Comparison of ENCODE assay signal across 1 cellular context in the genomic region with DNA sequence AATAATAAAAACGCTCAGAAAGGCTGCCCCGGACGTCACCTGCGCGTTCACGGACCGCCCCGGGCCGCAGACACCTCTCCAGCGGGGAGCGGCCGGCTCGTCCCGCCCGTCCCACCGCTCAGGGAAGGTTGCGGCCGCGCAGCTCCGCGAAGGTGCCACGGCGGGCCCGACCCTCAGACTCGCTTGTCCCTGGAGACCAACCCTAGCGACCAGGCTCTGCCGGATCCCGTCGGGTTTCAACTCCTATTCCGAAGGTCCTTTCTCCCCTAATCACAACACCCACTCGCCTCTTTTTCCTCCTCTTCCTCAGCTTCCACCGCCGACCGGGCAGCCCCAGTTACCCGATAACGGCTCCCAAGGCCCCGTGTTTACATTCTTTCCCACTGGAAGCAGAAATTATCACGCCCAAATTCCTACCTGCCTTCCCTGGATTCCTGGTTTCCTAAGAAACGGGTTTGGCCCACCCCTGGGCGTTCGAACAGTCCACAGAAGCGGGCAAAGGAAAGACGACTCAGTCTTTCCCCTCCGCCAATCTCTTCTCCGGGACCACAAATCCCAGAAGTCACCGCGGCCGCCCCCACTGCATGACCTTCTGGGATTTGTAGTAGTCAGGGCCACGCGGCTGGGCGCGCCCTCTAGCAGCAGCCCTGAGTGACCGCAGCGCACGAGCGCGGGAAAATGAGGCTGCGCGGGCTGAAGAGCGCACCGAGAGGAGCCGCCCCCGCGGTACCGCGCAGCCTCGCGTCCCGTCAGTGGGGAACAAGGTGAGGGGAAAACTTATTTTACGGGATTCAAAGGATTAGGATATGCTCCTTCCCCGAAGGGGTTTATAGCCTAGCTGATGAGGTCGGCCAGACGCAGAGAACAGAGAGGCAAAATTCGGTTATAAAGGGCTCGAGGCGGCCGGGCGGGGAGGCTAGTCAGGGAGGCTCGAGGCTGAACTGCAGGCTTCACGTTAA.
TF ChIP-seq lines count a peak whose summit lies in the region.

A gene with protein sequence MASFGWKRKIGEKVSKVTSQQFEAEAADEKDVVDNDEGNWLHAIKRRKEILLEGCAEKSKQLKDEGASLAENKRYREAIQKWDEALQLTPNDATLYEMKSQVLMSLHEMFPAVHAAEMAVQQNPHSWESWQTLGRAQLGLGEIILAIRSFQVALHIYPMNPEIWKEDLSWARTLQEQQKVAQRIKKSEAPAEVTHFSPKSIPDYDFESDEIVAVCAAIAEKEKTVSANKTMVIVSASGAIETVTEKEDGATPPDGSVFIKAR (minus strand): TSS at position 555 of the 959 bp plus-strand sequence. CDS start 8,943 bp downstream, outside the sequence.

TF ChIP-seq in K562, 482 proteins besides CTCF, POLR2A, EP300 and RAD21 (continued from another document and continues in another):
- TF ChIP-seq, protein P1, sequence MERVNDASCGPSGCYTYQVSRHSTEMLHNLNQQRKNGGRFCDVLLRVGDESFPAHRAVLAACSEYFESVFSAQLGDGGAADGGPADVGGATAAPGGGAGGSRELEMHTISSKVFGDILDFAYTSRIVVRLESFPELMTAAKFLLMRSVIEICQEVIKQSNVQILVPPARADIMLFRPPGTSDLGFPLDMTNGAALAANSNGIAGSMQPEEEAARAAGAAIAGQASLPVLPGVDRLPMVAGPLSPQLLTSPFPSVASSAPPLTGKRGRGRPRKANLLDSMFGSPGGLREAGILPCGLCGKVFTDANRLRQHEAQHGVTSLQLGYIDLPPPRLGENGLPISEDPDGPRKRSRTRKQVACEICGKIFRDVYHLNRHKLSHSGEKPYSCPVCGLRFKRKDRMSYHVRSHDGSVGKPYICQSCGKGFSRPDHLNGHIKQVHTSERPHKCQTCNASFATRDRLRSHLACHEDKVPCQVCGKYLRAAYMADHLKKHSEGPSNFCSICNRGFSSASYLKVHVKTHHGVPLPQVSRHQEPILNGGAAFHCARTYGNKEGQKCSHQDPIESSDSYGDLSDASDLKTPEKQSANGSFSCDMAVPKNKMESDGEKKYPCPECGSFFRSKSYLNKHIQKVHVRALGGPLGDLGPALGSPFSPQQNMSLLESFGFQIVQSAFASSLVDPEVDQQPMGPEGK (CRISPR knock-in tag; IDR thresholded peaks at IDR 0.05; ENCODE audit: borderline replicate concordance), result no peak
- TF ChIP-seq RB1 (IDR thresholded peaks at IDR 0.05; ENCODE audit: low read depth) (peak; percentile 100), SMAD4 (CRISPR knock-in tag; conservative IDR thresholded peaks at IDR 0.05) (peak; percentile 69), TCF7 (IDR thresholded peaks at IDR 0.05; ENCODE audit: borderline replicate concordance) (no peak), HDGF (IDR thresholded peaks at IDR 0.05) (peak; percentile 23; the same call in 1 of the 2 replicates), HDAC8 (tag; IDR thresholded peaks at IDR 0.05) (no peak), CBX1 (IDR thresholded peaks at IDR 0.05; ENCODE audit: low read depth) (peak; percentile 91), IFI16 (CRISPR knock-in tag; IDR thresholded peaks at IDR 0.05) (no peak), ZNF551 (CRISPR knock-in tag; IDR thresholded peaks at IDR 0.05) (no peak), ZFX (CRISPR knock-in tag; IDR thresholded peaks at IDR 0.05) (peak; percentile 87), ZNF140 (CRISPR knock-in tag; IDR thresholded peaks at IDR 0.05) (no peak), NR1H2 (CRISPR knock-in tag; IDR thresholded peaks at IDR 0.05) (peak; percentile 29; the same call in 1 of the 2 replicates), CEBPG (CRISPR knock-in tag; IDR thresholded peaks at IDR 0.05) (0 out of 2 replicates have a peak, but pooled peaks have one; percentile 48), CEBPG (tag; conservative IDR thresholded peaks at IDR 0.05 in 1 of 2, IDR thresholded peaks at IDR 0.05 in 1 of 2) (no peak), EWSR1 (IDR thresholded peaks at IDR 0.05; ENCODE audit: borderline replicate concordance, low read depth, partially characterized antibody) (no peak), PHTF2 (CRISPR knock-in tag; IDR thresholded peaks at IDR 0.05) (no peak), MYNN (IDR thresholded peaks at IDR 0.05) (peak; percentile 43; the same call in 1 of the 2 replicates), MYNN (CRISPR knock-in tag; IDR thresholded peaks at IDR 0.05) (no peak), CAMTA2 (CRISPR knock-in tag; conservative IDR thresholded peaks at IDR 0.05) (no peak), FOXA3 (CRISPR knock-in tag; conservative IDR thresholded peaks at IDR 0.05 in 1 of 2, IDR thresholded peaks at IDR 0.05 in 1 of 2) (peak in 1 of 2 experiments; percentile 83; a peak in 3 of 4 replicates), RBFOX2 (IDR thresholded peaks at IDR 0.05; ENCODE audit: low read depth, low read length) (peak; percentile 77), NFIC (IDR thresholded peaks at IDR 0.05) (peak; percentile 29)
- TF ChIP-seq, protein P2, sequence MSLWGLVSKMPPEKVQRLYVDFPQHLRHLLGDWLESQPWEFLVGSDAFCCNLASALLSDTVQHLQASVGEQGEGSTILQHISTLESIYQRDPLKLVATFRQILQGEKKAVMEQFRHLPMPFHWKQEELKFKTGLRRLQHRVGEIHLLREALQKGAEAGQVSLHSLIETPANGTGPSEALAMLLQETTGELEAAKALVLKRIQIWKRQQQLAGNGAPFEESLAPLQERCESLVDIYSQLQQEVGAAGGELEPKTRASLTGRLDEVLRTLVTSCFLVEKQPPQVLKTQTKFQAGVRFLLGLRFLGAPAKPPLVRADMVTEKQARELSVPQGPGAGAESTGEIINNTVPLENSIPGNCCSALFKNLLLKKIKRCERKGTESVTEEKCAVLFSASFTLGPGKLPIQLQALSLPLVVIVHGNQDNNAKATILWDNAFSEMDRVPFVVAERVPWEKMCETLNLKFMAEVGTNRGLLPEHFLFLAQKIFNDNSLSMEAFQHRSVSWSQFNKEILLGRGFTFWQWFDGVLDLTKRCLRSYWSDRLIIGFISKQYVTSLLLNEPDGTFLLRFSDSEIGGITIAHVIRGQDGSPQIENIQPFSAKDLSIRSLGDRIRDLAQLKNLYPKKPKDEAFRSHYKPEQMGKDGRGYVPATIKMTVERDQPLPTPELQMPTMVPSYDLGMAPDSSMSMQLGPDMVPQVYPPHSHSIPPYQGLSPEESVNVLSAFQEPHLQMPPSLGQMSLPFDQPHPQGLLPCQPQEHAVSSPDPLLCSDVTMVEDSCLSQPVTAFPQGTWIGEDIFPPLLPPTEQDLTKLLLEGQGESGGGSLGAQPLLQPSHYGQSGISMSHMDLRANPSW (CRISPR knock-in tag; IDR thresholded peaks at IDR 0.05), result no peak
- TF ChIP-seq, protein P3, sequence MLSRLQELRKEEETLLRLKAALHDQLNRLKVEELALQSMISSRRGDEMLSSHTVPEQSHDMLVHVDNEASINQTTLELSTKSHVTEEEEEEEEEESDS (CRISPR knock-in tag; IDR thresholded peaks at IDR 0.05), result no peak
- TF ChIP-seq, protein P4, sequence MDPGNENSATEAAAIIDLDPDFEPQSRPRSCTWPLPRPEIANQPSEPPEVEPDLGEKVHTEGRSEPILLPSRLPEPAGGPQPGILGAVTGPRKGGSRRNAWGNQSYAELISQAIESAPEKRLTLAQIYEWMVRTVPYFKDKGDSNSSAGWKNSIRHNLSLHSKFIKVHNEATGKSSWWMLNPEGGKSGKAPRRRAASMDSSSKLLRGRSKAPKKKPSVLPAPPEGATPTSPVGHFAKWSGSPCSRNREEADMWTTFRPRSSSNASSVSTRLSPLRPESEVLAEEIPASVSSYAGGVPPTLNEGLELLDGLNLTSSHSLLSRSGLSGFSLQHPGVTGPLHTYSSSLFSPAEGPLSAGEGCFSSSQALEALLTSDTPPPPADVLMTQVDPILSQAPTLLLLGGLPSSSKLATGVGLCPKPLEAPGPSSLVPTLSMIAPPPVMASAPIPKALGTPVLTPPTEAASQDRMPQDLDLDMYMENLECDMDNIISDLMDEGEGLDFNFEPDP (CRISPR knock-in tag; IDR thresholded peaks at IDR 0.05), result no peak; the same call in 1 of the 2 replicates
- TF ChIP-seq, protein P5, sequence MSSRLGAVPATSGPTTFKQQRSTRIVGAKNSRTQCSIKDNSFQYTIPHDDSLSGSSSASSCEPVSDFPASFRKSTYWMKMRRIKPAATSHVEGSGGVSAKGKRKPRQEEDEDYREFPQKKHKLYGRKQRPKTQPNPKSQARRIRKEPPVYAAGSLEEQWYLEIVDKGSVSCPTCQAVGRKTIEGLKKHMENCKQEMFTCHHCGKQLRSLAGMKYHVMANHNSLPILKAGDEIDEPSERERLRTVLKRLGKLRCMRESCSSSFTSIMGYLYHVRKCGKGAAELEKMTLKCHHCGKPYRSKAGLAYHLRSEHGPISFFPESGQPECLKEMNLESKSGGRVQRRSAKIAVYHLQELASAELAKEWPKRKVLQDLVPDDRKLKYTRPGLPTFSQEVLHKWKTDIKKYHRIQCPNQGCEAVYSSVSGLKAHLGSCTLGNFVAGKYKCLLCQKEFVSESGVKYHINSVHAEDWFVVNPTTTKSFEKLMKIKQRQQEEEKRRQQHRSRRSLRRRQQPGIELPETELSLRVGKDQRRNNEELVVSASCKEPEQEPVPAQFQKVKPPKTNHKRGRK (tag; IDR thresholded peaks at IDR 0.05), result no peak
- TF ChIP-seq, protein P6, sequence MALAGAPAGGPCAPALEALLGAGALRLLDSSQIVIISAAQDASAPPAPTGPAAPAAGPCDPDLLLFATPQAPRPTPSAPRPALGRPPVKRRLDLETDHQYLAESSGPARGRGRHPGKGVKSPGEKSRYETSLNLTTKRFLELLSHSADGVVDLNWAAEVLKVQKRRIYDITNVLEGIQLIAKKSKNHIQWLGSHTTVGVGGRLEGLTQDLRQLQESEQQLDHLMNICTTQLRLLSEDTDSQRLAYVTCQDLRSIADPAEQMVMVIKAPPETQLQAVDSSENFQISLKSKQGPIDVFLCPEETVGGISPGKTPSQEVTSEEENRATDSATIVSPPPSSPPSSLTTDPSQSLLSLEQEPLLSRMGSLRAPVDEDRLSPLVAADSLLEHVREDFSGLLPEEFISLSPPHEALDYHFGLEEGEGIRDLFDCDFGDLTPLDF (CRISPR knock-in tag; IDR thresholded peaks at IDR 0.05), result peak; percentile 100
- TF ChIP-seq, protein P7, sequence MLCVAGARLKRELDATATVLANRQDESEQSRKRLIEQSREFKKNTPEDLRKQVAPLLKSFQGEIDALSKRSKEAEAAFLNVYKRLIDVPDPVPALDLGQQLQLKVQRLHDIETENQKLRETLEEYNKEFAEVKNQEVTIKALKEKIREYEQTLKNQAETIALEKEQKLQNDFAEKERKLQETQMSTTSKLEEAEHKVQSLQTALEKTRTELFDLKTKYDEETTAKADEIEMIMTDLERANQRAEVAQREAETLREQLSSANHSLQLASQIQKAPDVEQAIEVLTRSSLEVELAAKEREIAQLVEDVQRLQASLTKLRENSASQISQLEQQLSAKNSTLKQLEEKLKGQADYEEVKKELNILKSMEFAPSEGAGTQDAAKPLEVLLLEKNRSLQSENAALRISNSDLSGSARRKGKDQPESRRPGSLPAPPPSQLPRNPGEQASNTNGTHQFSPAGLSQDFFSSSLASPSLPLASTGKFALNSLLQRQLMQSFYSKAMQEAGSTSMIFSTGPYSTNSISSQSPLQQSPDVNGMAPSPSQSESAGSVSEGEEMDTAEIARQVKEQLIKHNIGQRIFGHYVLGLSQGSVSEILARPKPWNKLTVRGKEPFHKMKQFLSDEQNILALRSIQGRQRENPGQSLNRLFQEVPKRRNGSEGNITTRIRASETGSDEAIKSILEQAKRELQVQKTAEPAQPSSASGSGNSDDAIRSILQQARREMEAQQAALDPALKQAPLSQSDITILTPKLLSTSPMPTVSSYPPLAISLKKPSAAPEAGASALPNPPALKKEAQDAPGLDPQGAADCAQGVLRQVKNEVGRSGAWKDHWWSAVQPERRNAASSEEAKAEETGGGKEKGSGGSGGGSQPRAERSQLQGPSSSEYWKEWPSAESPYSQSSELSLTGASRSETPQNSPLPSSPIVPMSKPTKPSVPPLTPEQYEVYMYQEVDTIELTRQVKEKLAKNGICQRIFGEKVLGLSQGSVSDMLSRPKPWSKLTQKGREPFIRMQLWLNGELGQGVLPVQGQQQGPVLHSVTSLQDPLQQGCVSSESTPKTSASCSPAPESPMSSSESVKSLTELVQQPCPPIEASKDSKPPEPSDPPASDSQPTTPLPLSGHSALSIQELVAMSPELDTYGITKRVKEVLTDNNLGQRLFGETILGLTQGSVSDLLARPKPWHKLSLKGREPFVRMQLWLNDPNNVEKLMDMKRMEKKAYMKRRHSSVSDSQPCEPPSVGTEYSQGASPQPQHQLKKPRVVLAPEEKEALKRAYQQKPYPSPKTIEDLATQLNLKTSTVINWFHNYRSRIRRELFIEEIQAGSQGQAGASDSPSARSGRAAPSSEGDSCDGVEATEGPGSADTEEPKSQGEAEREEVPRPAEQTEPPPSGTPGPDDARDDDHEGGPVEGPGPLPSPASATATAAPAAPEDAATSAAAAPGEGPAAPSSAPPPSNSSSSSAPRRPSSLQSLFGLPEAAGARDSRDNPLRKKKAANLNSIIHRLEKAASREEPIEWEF (CRISPR knock-in tag; IDR thresholded peaks at IDR 0.05), result no peak
- TF ChIP-seq, protein P8, sequence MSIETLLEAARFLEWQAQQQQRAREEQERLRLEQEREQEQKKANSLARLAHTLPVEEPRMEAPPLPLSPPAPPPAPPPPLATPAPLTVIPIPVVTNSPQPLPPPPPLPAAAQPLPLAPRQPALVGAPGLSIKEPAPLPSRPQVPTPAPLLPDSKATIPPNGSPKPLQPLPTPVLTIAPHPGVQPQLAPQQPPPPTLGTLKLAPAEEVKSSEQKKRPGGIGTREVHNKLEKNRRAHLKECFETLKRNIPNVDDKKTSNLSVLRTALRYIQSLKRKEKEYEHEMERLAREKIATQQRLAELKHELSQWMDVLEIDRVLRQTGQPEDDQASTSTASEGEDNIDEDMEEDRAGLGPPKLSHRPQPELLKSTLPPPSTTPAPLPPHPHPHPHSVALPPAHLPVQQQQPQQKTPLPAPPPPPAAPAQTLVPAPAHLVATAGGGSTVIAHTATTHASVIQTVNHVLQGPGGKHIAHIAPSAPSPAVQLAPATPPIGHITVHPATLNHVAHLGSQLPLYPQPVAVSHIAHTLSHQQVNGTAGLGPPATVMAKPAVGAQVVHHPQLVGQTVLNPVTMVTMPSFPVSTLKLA (conservative IDR thresholded peaks at IDR 0.05), result peak; percentile 94 to 97
- TF ChIP-seq, protein P9, sequence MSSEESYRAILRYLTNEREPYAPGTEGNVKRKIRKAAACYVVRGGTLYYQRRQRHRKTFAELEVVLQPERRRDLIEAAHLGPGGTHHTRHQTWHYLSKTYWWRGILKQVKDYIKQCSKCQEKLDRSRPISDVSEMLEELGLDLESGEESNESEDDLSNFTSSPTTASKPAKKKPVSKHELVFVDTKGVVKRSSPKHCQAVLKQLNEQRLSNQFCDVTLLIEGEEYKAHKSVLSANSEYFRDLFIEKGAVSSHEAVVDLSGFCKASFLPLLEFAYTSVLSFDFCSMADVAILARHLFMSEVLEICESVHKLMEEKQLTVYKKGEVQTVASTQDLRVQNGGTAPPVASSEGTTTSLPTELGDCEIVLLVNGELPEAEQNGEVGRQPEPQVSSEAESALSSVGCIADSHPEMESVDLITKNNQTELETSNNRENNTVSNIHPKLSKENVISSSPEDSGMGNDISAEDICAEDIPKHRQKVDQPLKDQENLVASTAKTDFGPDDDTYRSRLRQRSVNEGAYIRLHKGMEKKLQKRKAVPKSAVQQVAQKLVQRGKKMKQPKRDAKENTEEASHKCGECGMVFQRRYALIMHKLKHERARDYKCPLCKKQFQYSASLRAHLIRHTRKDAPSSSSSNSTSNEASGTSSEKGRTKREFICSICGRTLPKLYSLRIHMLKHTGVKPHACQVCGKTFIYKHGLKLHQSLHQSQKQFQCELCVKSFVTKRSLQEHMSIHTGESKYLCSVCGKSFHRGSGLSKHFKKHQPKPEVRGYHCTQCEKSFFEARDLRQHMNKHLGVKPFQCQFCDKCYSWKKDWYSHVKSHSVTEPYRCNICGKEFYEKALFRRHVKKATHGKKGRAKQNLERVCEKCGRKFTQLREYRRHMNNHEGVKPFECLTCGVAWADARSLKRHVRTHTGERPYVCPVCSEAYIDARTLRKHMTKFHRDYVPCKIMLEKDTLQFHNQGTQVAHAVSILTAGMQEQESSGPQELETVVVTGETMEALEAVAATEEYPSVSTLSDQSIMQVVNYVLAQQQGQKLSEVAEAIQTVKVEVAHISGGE (CRISPR knock-in tag; IDR thresholded peaks at IDR 0.05), result peak in 1 of 3 experiments; percentile 89; a peak in 2 of 6 replicates
